Comparison of ENCODE assay signal across 17 cellular contexts in the genomic region with DNA sequence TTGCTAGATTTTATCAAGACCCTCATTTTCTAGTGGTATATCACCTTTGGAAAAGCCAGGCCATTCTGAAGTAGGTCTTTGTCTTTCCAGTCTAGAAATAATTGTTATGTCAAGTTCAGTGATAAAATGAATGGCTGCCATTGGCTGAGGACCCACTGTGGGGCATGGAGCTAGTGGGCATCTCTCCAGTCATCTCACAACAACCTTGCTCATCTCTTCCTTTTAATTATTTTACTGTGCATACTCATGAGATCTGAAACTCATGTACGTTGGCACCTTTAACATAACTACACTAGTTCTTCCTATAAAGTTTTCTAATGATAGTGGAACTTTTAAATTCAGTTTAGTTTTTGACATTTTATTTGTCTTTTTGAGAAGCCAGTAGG.
A peak's percentile ranks its signal among the peaks of the same experiment; 100 is the strongest.
DNase-seq lines count a peak whose midpoint lies in the region; ATAC-seq and TF ChIP-seq lines count a peak whose summit lies in the region.
"Had no signal": no experiment of that assay in that cellular context is flagged by ENCODE, and none has a peak within 500 bp of the region (broad histone marks: within the 10 kb centered on the region; RNA-seq: fewer than 3 reads in every experiment).

No MANE protein-coding gene starts in this region.

- peaks cover 7% of the 10 kb centered on the region for H3K36me3 Mint-ChIP-seq in activated CD4-positive, alpha-beta T cell treated with anti-CD3 and anti-CD28 coated beads, Interleukin-2, amount 10 ng/mL, durations not matched to agents 24 days and 14 days (ENCODE audit: low read depth)
- H3K36me3 Mint-ChIP-seq in WTC11 (no peaks in the 10 kb centered on the region), MCF 10A (ENCODE audit: insufficient read depth, unreplicated experiment) (no peaks in the 10 kb centered on the region)
- H3K36me3 Mint-ChIP-seq: CD4-positive, alpha-beta memory T cell had no signal

- no peak for TF ChIP-seq CTCF in WTC11 (IDR thresholded peaks at IDR 0.05)
- TF ChIP-seq CTCF in MCF 10A (IDR thresholded peaks at IDR 0.05; ENCODE audit: unreplicated experiment), result no peak

- peaks cover 16% of the 10 kb centered on the region for H3K9me3 Mint-ChIP-seq in activated CD4-positive, alpha-beta T cell treated with anti-CD3 and anti-CD28 coated beads, Interleukin-2, amount 10 ng/mL, durations not matched to agents 24 days and 14 days
- H3K9me3 Mint-ChIP-seq in WTC11 (no peaks in the 10 kb centered on the region), MCF 10A (ENCODE audit: unreplicated experiment) (no peaks in the 10 kb centered on the region)

- no peak for ATAC-seq in WTC11

- no peak overlapping the region for H3K4me3 Mint-ChIP-seq in activated CD4-positive, alpha-beta T cell treated with anti-CD3 and anti-CD28 coated beads, Interleukin-2, amount 10 ng/mL, durations not matched to agents 24 days and 14 days
- H3K4me3 Mint-ChIP-seq in WTC11 (no peak overlapping the region; the same call in 1 of the 2 replicates), MCF 10A (ENCODE audit: unreplicated experiment) (no peak overlapping the region)
- H3K4me3 Mint-ChIP-seq: CD4-positive, alpha-beta memory T cell had no signal

- CTCF ChIA-PET in WTC11 (lab: Charles Lee), result interaction anchor here (2.1 kb wide), 1 partner anchor 34 kb away, joined by 6 read pairs; no protein-coding TSS in a partner anchor
- CTCF ChIA-PET in MCF 10A (lab: Yijun Ruan, JAX), result interaction anchor here (0.7 to 0.9 kb wide), 2 partner anchors 301 to 343 kb away, joined by 4 to 6 read pairs; no protein-coding TSS in a partner anchor

- peaks cover 20% of the 10 kb centered on the region for H3K4me1 Mint-ChIP-seq in activated CD4-positive, alpha-beta T cell treated with anti-CD3 and anti-CD28 coated beads, Interleukin-2, amount 10 ng/mL, durations not matched to agents 24 days and 14 days
- H3K4me1 Mint-ChIP-seq in WTC11, result peaks cover 47% of the 10 kb centered on the region
- no peaks in the 10 kb centered on the region for H3K4me1 Mint-ChIP-seq in MCF 10A (ENCODE audit: insufficient read depth, unreplicated experiment)
- H3K4me1 Mint-ChIP-seq: CD4-positive, alpha-beta memory T cell had no signal

- BruUV-seq in MCF 10A (replicated peaks; lab: Mats Ljungman, UMichigan), result no TSS peak

- no peak for DNase-seq in activated CD4-positive, alpha-beta T cell treated with anti-CD3 and anti-CD28 coated beads, Interleukin-2, amount 10 ng/mL, durations not matched to agents 24 days and 14 days
- no peak for DNase-seq in activated CD4-positive, alpha-beta T cell treated with anti-CD3 and anti-CD28 coated beads for 4 hours
- peak; percentile 8 for DNase-seq in stimulated activated CD4-positive, alpha-beta T cell treated with anti-CD3 and anti-CD28 coated beads, Interleukin-1b, Interleukin-23, amount 100 ng/mL, for 48 hours
- DNase-seq in stimulated activated CD4-positive, alpha-beta T cell treated with anti-CD3 and anti-CD28 coated beads, Interleukin-4, amount 100 ng/mL, for 24 hours, result no peak
- no peak for DNase-seq in WTC11 (ENCODE audit: low spot score)
- DNase-seq in MCF 10A (ENCODE audit: unreplicated experiment), result no peak
- DNase-seq in midbrain (lab: John Stamatoyannopoulos, UW), result no peak
- DNase-seq: CD4-positive, alpha-beta memory T cell; DMS153; GM23248; KBM-7; NCI-H1105 treated with DMSO at 0.1 percent for 48 hours; NCI-H1694; NCI-H226; NCI-H524; OCI-M1; Right ventricle myocardium superior had no signal

- no peaks in the 10 kb centered on the region for H3K27me3 Mint-ChIP-seq in activated CD4-positive, alpha-beta T cell treated with anti-CD3 and anti-CD28 coated beads, Interleukin-2, amount 10 ng/mL, durations not matched to agents 24 days and 14 days
- H3K27me3 Mint-ChIP-seq in WTC11 (ENCODE audit: low read depth) (no peaks in the 10 kb centered on the region), MCF 10A (ENCODE audit: insufficient read depth, unreplicated experiment) (no peaks in the 10 kb centered on the region)
- H3K27me3 Mint-ChIP-seq: CD4-positive, alpha-beta memory T cell had no signal

- POLR2A ChIA-PET in WTC11 (lab: Charles Lee), result no interaction called here
- POLR2A ChIA-PET in MCF 10A (lab: Yijun Ruan, JAX), result no interaction called here

- H3K27ac Mint-ChIP-seq in activated CD4-positive, alpha-beta T cell treated with anti-CD3 and anti-CD28 coated beads, Interleukin-2, amount 10 ng/mL, durations not matched to agents 24 days and 14 days, result peak overlapping the region; percentile 55
- H3K27ac Mint-ChIP-seq in WTC11 (peak overlapping the region; percentile 77; the same call in 1 of the 2 replicates), MCF 10A (ENCODE audit: low read depth, unreplicated experiment) (no peak overlapping the region)

- intact Hi-C loops in activated CD4-positive, alpha-beta T cell treated with anti-CD3 and anti-CD28 coated beads, Interleukin-2, amount 10 ng/mL, durations not matched to agents 24 days and 14 days (cut with micrococcal nuclease), result loop anchor here (2.0 kb wide), 4 partner anchors 178 to 298 kb away; no protein-coding TSS in a partner anchor
- intact Hi-C loops in MCF 10A (cut with micrococcal nuclease), result no loop called here

TF ChIP-seq in WTC11, 78 proteins besides CTCF, POLR2A, EP300 and RAD21 (continues in another document):
- TF ChIP-seq GRHL2 (CRISPR knock-in tag; IDR thresholded peaks at IDR 0.05; ENCODE audit: insufficient replicate concordance, severe bottlenecking), result no peak
- TF ChIP-seq, protein P1, sequence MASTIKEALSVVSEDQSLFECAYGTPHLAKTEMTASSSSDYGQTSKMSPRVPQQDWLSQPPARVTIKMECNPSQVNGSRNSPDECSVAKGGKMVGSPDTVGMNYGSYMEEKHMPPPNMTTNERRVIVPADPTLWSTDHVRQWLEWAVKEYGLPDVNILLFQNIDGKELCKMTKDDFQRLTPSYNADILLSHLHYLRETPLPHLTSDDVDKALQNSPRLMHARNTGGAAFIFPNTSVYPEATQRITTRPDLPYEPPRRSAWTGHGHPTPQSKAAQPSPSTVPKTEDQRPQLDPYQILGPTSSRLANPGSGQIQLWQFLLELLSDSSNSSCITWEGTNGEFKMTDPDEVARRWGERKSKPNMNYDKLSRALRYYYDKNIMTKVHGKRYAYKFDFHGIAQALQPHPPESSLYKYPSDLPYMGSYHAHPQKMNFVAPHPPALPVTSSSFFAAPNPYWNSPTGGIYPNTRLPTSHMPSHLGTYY (CRISPR knock-in tag; IDR thresholded peaks at IDR 0.05), result no peak
- no peak for TF ChIP-seq CBFB (CRISPR knock-in tag; IDR thresholded peaks at IDR 0.05; ENCODE audit: low read depth)
- TF ChIP-seq, protein P2, sequence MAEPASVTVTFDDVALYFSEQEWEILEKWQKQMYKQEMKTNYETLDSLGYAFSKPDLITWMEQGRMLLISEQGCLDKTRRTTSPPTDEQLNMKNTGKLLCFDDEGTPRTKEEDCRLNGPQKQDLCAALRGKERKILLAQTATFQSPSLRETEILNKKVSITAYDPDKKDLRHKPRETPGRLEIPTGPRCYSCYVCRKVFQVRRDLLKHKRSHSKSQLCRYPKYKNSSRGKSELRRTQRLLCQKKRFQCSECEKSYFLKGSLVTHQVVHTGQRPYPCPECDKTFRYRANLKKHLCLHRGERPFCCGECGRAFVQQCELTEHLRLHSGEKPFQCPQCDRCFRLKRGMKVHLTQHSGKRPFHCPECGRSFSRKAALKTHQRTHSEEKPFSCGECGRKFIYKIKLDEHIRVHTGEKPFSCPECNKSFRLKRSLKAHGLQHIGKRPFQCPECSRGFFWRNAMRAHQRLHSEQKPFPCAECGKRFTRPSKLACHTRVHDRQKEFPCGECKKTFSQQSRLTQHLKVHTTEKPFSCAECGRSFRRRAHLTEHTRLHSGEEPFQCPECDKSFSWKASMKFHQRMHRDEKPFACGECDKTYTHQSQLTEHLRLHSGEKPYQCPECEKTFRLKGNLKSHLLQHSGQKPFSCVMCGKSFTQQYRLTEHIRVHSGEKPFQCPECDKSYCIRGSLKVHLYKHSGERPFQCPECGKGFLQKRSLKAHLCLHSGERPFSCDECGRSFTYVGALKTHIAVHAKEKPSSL (CRISPR knock-in tag; conservative IDR thresholded peaks at IDR 0.05), result no peak
- no peak for TF ChIP-seq ZNF671 (CRISPR knock-in tag; IDR thresholded peaks at IDR 0.05)
- TF ChIP-seq NR3C1 (CRISPR knock-in tag; conservative IDR thresholded peaks at IDR 0.05; ENCODE audit: low read depth), result no peak
- TF ChIP-seq ZNF219 (CRISPR knock-in tag; IDR thresholded peaks at IDR 0.05; ENCODE audit: borderline replicate concordance), result no peak
- TF ChIP-seq MYBL2 (CRISPR knock-in tag; IDR thresholded peaks at IDR 0.05), result no peak
- TF ChIP-seq SOX15 (CRISPR knock-in tag; IDR thresholded peaks at IDR 0.05), result no peak
- TF ChIP-seq ZNF138 (CRISPR knock-in tag; conservative IDR thresholded peaks at IDR 0.05), result no peak
- TF ChIP-seq, protein P3, sequence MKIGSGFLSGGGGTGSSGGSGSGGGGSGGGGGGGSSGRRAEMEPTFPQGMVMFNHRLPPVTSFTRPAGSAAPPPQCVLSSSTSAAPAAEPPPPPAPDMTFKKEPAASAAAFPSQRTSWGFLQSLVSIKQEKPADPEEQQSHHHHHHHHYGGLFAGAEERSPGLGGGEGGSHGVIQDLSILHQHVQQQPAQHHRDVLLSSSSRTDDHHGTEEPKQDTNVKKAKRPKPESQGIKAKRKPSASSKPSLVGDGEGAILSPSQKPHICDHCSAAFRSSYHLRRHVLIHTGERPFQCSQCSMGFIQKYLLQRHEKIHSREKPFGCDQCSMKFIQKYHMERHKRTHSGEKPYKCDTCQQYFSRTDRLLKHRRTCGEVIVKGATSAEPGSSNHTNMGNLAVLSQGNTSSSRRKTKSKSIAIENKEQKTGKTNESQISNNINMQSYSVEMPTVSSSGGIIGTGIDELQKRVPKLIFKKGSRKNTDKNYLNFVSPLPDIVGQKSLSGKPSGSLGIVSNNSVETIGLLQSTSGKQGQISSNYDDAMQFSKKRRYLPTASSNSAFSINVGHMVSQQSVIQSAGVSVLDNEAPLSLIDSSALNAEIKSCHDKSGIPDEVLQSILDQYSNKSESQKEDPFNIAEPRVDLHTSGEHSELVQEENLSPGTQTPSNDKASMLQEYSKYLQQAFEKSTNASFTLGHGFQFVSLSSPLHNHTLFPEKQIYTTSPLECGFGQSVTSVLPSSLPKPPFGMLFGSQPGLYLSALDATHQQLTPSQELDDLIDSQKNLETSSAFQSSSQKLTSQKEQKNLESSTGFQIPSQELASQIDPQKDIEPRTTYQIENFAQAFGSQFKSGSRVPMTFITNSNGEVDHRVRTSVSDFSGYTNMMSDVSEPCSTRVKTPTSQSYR (CRISPR knock-in tag; IDR thresholded peaks at IDR 0.05), result no peak
- no peak for TF ChIP-seq ZNF263 (CRISPR knock-in tag; IDR thresholded peaks at IDR 0.05; ENCODE audit: low read depth)
- TF ChIP-seq ZNF317 (CRISPR knock-in tag; IDR thresholded peaks at IDR 0.05; ENCODE audit: borderline replicate concordance, low read depth), result no peak
- TF ChIP-seq NR2C2 (CRISPR knock-in tag; IDR thresholded peaks at IDR 0.05), result no peak
- TF ChIP-seq NFATC4 (CRISPR knock-in tag; IDR thresholded peaks at IDR 0.05), result no peak
